In the genomic region with DNA sequence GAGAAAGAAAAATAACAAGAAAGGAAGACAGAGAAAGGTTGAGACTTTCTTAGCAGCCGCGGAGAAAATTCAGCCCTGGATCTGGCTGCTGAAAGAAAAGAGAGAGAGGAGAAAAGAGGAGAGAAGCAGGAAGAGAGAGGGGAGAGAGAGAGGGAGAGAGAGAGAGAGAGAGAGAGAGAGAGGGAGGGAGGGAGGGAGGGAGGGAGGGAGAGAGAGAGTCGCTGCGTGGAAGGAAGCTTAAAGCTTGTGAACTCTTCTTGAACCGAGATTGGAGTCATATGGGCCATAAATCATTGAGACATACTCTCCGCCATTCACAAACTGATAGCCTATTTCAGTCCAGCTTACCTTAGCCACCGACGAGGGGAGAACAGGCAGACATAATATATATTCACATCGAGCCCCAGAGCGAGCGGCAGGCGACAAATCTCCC, we compare ENCODE assay signal across 8 cellular contexts. TPM values are rescaled to one million over a fixed set of nuclear protein-coding genes. Genes with fewer than 3 reads are reported as not detected.
DNase-seq lines count a peak whose midpoint lies in the region; ATAC-seq, FAIRE-seq and TF ChIP-seq lines count a peak whose summit lies in the region.

No MANE protein-coding gene starts in this region.

- no peak for ATAC-seq in HG03439 (IDR thresholded peaks at IDR 0.05; ENCODE audit: unreplicated experiment)

- H3K36me3 ChIP-seq in brain microvascular endothelial cell (replicated peaks): no peaks in the 10 kb centered on the region
- peaks cover 13% of the 10 kb centered on the region for H3K36me3 ChIP-seq in mesodermal cell (ENCODE audit: control insufficient read depth, insufficient read depth, low read length)

- H3K27me3 ChIP-seq in brain microvascular endothelial cell (replicated peaks): peaks cover 84% of the 10 kb centered on the region

- whole genome bisulfite sequencing in mesodermal cell (ENCODE audit: insufficient coverage in 2 of 2), 2 experiments: 0% methylated on average over 5 to 6 of the region's 12 CpGs

- in situ Hi-C loops in brain microvascular endothelial cell (cut with HindIII; ENCODE audit: low pct_ligation_motif_present, low sequenced_read_pairs): no loop called here

- H3K4me1 ChIP-seq in mesodermal cell (ENCODE audit: control insufficient read depth, insufficient read depth, low read length, poor library complexity, severe bottlenecking): peaks cover 42% of the 10 kb centered on the region

- no peak for TF ChIP-seq POLR2A in GM12891 (IDR thresholded peaks at IDR 0.05; ENCODE audit: low read depth, low read length)

- H3K4me3 ChIP-seq in brain microvascular endothelial cell (ENCODE audit: low read depth, low read length) (peak overlapping the region; percentile 54), mesodermal cell (ENCODE audit: extremely low read depth, insufficient read depth, low read length, poor library complexity, severe bottlenecking) (peak overlapping the region; percentile 43)

- no peak for TF ChIP-seq CTCF in brain microvascular endothelial cell (IDR thresholded peaks at IDR 0.05; ENCODE audit: low read depth, low read length, missing control alignments)

- FAIRE-seq in GM12891 (lab: Jason Lieb, UNC): peak; percentile 78

- H3K27ac ChIP-seq in brain microvascular endothelial cell (no peak overlapping the region), mesodermal cell (ENCODE audit: low read depth, low read length, severe bottlenecking) (peak overlapping the region; percentile 72)

- no peaks in the 10 kb centered on the region for H3K9me3 ChIP-seq in mesodermal cell (ENCODE audit: control insufficient read depth, low read length)

- DNase-seq in GM12891 (ENCODE audit: insufficient read length, low spot score) (no peak), NCI-H2107 (lab: John Stamatoyannopoulos, UW) (peak; percentile 46), brain microvascular endothelial cell (no peak), Ammon's horn (ENCODE audit: low spot score) (no peak), NAMALWA (ENCODE audit: low spot score) (no peak)
- no peak for DNase-seq in stimulated activated CD4-positive, alpha-beta T cell treated with anti-CD3 and anti-CD28 coated beads, Interleukin-15, amount 100 ng/mL, for 24 hours

TF ChIP-seq in GM12891, 5 proteins besides CTCF, POLR2A, EP300 and RAD21:
- TF ChIP-seq SPI1 (IDR thresholded peaks at IDR 0.05; ENCODE audit: low read depth, low read length): no peak
- no peak for TF ChIP-seq POU2F2 (IDR thresholded peaks at IDR 0.05; ENCODE audit: low read depth, low read length)
- TF ChIP-seq POLR2AphosphoS5 (IDR thresholded peaks at IDR 0.05; ENCODE audit: low read depth, low read length): no peak
- no peak for TF ChIP-seq TAF1 (IDR thresholded peaks at IDR 0.05; ENCODE audit: low read depth, low read length)
- TF ChIP-seq PAX5 (IDR thresholded peaks at IDR 0.05; ENCODE audit: insufficient read depth, low read length, severe bottlenecking): no peak
TF ChIP-seq in GM12891: peak in this region for 0.

RNA-seq across cellular contexts. Expression of a gene that starts 10.3 kb away (rescaled TPM):
- polyA plus RNA-seq in GM12891 (2012; ENCODE audit: low read depth, missing spikeins): 6.4 TPM
- polyA plus RNA-seq in mesodermal cell (2013, experiment 1 of 2): 53.6 TPM
- polyA plus RNA-seq in mesodermal cell (2013, experiment 2 of 2): 52.0 TPM

RNA-seq across cellular contexts. Expression of a gene that starts 23.0 kb away (rescaled TPM):
- 2.6 TPM for polyA plus RNA-seq in GM12891 (2012; ENCODE audit: low read depth, missing spikeins)
- 6.6 TPM for polyA plus RNA-seq in mesodermal cell (2013, experiment 1 of 2)
- polyA plus RNA-seq in mesodermal cell (2013, experiment 2 of 2): 7.8 TPM

RNA-seq across cellular contexts. Expression of a gene that starts 24.4 kb away (rescaled TPM):
- polyA plus RNA-seq in GM12891 (2012; ENCODE audit: low read depth, missing spikeins): not detected
- polyA plus RNA-seq in mesodermal cell (2013, experiment 1 of 2): 10.0 TPM
- 14.1 TPM for polyA plus RNA-seq in mesodermal cell (2013, experiment 2 of 2)

RNA-seq across cellular contexts. Expression of a gene that starts 34.8 kb away (rescaled TPM):
- 6.2 TPM for polyA plus RNA-seq in GM12891 (2012; ENCODE audit: low read depth, missing spikeins)
- 28.7 TPM for polyA plus RNA-seq in mesodermal cell (2013, experiment 1 of 2)
- 27.8 TPM for polyA plus RNA-seq in mesodermal cell (2013, experiment 2 of 2)

RNA-seq across cellular contexts. Expression of a gene that starts 38.4 kb away (rescaled TPM):
- polyA plus RNA-seq in GM12891 (2012; ENCODE audit: low read depth, missing spikeins): not detected
- polyA plus RNA-seq in mesodermal cell (2013, experiment 1 of 2): 13.7 TPM
- 15.0 TPM for polyA plus RNA-seq in mesodermal cell (2013, experiment 2 of 2)
